Comparison of ENCODE assay signal across 16 cellular contexts in the genomic region with DNA sequence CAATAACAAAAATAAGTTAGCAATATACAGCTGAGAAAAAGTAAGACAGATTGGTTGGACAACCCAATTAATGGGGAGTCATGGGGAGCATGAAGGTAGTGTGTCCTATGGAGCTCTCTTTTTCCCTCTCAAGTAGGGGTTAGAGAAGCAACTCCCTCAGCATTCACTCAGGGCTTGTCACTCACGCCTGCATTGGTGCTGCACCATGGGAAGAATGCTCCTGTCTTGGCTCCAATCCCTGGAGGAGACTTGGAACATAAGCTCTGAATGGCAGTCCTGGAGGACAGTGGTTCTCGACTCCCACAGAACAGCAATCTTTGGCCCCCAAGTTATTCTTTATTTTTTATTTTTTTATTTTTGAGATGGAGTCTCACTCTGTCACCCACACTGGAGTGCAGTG.
DNase-seq lines count a peak whose midpoint lies in the region; ATAC-seq and TF ChIP-seq lines count a peak whose summit lies in the region.
"Had no signal": no experiment of that assay in that cellular context is flagged by ENCODE, and none has a peak within 500 bp of the region (broad histone marks: within the 10 kb centered on the region; RNA-seq: fewer than 3 reads in every experiment).

No MANE protein-coding gene starts in this region.

- H2AFZ ChIP-seq in KMS-11 (ENCODE audit: low read depth): peak overlapping the region; percentile 79; the same call in 1 of the 2 replicates

- H3K9me3 Mint-ChIP-seq in CD4-positive, alpha-beta memory T cell: no peaks in the 10 kb centered on the region

- no peaks in the 10 kb centered on the region for H4K20me1 ChIP-seq in BLaER1
- no peaks in the 10 kb centered on the region for H4K20me1 ChIP-seq in BLaER1 treated with 17β-estradiol and CSF1 and Interleukin-3, amounts not matched to agents 10 nM and 100 nM
- no peaks in the 10 kb centered on the region for H4K20me1 ChIP-seq in KMS-11 (ENCODE audit: insufficient read depth)

- H3K36me3 ChIP-seq in BLaER1 (no peaks in the 10 kb centered on the region), KMS-11 (ENCODE audit: insufficient read depth) (no peaks in the 10 kb centered on the region), psoas muscle (ENCODE audit: insufficient read depth in 1 of 2, low read depth in 1 of 2) (no peaks in the 10 kb centered on the region)
- H3K36me3 ChIP-seq in BLaER1 treated with 17β-estradiol and CSF1 and Interleukin-3, amounts not matched to agents 10 nM and 100 nM: no peaks in the 10 kb centered on the region
- H3K36me3 ChIP-seq in CD4-positive, alpha-beta memory T cell (ENCODE audit: insufficient read depth, low read length): no peaks in the 10 kb centered on the region

- no peak overlapping the region for H3K4me3 ChIP-seq in BLaER1
- no peak overlapping the region for H3K4me3 ChIP-seq in BLaER1 treated with 17β-estradiol and CSF1 and Interleukin-3, amounts not matched to agents 10 nM and 100 nM
- H3K4me3 ChIP-seq in KMS-11 (IDR thresholded peaks at IDR 0.05; ENCODE audit: insufficient read depth, low read depth, low read length): no peak overlapping the region
- no peak overlapping the region for H3K4me3 ChIP-seq in psoas muscle
- no peak overlapping the region for H3K4me3 ChIP-seq in CD4-positive, alpha-beta memory T cell (ENCODE audit: low read length in 2 of 2)

- H3K27me3 Mint-ChIP-seq in CD4-positive, alpha-beta memory T cell: no peaks in the 10 kb centered on the region

- intact Hi-C loops in left ventricle myocardium superior (cut with micrococcal nuclease) (no loop called here), psoas muscle (cut with DNase I) (no loop called here)
- intact Hi-C loops in CD4-positive, alpha-beta memory T cell (cut with micrococcal nuclease): no loop called here

- H3K79me2 ChIP-seq in KMS-11 (ENCODE audit: insufficient read depth, low read depth): no peaks in the 10 kb centered on the region

- DNase-seq in left ventricle myocardium superior (no peak), NCI-H2081 treated with DMSO at 0.1 percent for 48 hours (lab: John Stamatoyannopoulos, UW) (no peak), psoas muscle (no peak), RWPE1 (ENCODE audit: low spot score) (no peak)
- DNase-seq in CD4-positive, alpha-beta memory T cell: no peak
- DNase-seq: Kasumi-1, NCI-H1694, NCI-H446, NCI-H526, PC-3, SIG-M5, SK-N-SH had no signal

- POLR2A ChIA-PET in RWPE1 (lab: Yijun Ruan, JAX; ENCODE audit: low non-redundant PET): no interaction called here
- POLR2A ChIA-PET in CD4-positive, alpha-beta memory T cell (lab: Charles Lee; ENCODE audit: partially characterized antibody): no interaction called here

- CTCF ChIA-PET in RWPE1 (lab: Yijun Ruan, JAX): no interaction called here
- CTCF ChIA-PET in CD4-positive, alpha-beta memory T cell (lab: Charles Lee; ENCODE audit: partially characterized antibody): no interaction called here

- TF ChIP-seq CTCF in KMS-11 (conservative IDR thresholded peaks at IDR 0.05; ENCODE audit: low read depth, low read length): no peak
- TF ChIP-seq CTCF in psoas muscle (IDR thresholded peaks at IDR 0.05): no peak
- TF ChIP-seq CTCF in RWPE1 (conservative IDR thresholded peaks at IDR 0.05; ENCODE audit: low read depth): no peak

- H3K4me3 Mint-ChIP-seq in CD4-positive, alpha-beta memory T cell: no peak overlapping the region

- H3K9me3 ChIP-seq in BLaER1 (no peaks in the 10 kb centered on the region), psoas muscle (no peaks in the 10 kb centered on the region)
- H3K9me3 ChIP-seq in BLaER1 treated with 17β-estradiol and CSF1 and Interleukin-3, amounts not matched to agents 10 nM and 100 nM (replicated peaks in 1 of 11): peaks cover 0 to 2% (median 0%) of the 10 kb centered on the region in 11 experiments; a peak in 1 of 22 replicates
- H3K9me3 ChIP-seq in CD4-positive, alpha-beta memory T cell (ENCODE audit: control insufficient read depth in 1 of 2, low read length in 2 of 2): no peaks in the 10 kb centered on the region
- H3K9me3 ChIP-seq: SK-N-SH had no signal

- no peak overlapping the region for H3K27ac Mint-ChIP-seq in CD4-positive, alpha-beta memory T cell

- H3K27me3 ChIP-seq in BLaER1: no peaks in the 10 kb centered on the region
- no peaks in the 10 kb centered on the region for H3K27me3 ChIP-seq in BLaER1 treated with 17β-estradiol and CSF1 and Interleukin-3, amounts not matched to agents 10 nM and 100 nM
- H3K27me3 ChIP-seq in KMS-11 (ENCODE audit: insufficient read depth, low read depth): no peaks in the 10 kb centered on the region
- H3K27me3 ChIP-seq in psoas muscle (ENCODE audit: insufficient read depth in 3 of 3, low read length in 2 of 3): no peaks in the 10 kb centered on the region
- no peaks in the 10 kb centered on the region for H3K27me3 ChIP-seq in CD4-positive, alpha-beta memory T cell (ENCODE audit: insufficient read depth, low read length)

- peaks cover 15 to 27% (median 17%) of the 10 kb centered on the region in 4 donors for H3K4me1 Mint-ChIP-seq in CD4-positive, alpha-beta memory T cell

- H3K36me3 Mint-ChIP-seq in CD4-positive, alpha-beta memory T cell: no peaks in the 10 kb centered on the region

- H3K9ac ChIP-seq in BLaER1 (no peak overlapping the region), KMS-11 (no peak overlapping the region)
- H3K9ac ChIP-seq in BLaER1 treated with 17β-estradiol and CSF1 and Interleukin-3, amounts not matched to agents 10 nM and 100 nM: peak overlapping the region in 4 of 11 experiments; percentile 67 to 72 (median 72); a peak in 8 of 22 replicates
- H3K9ac ChIP-seq: SK-N-SH had no signal

- WGBS in psoas muscle, 3 donors: 83 to 100% (median 85%) methylated on average over 2 of the region's 2 CpGs

- H3K27ac ChIP-seq in BLaER1 (peak overlapping the region; percentile 80), KMS-11 (no peak overlapping the region), psoas muscle (no peak overlapping the region), RWPE1 (no peak overlapping the region)
- peak overlapping the region in 8 of 11 experiments; percentile 38 to 88 (median 78); a peak in 16 of 22 replicates for H3K27ac ChIP-seq in BLaER1 treated with 17β-estradiol and CSF1 and Interleukin-3, amounts not matched to agents 10 nM and 100 nM
- H3K27ac ChIP-seq in CD4-positive, alpha-beta memory T cell (ENCODE audit: low read depth, low read length): no peak overlapping the region
- H3K27ac ChIP-seq: C4-2B had no signal

- H3K4me2 ChIP-seq in BLaER1 (peak overlapping the region; percentile 76), KMS-11 (peak overlapping the region; percentile 78; the same call in 1 of the 2 replicates)
- H3K4me2 ChIP-seq in BLaER1 treated with 17β-estradiol and CSF1 and Interleukin-3, amounts not matched to agents 10 nM and 100 nM: peak overlapping the region; percentile 59 to 85 (median 77); a peak in 21 of 22 replicates
- H3K4me2 ChIP-seq: SK-N-SH had no signal

- ATAC-seq in left ventricle myocardium superior (peak; percentile 48), psoas muscle (no peak)
- ATAC-seq: PC-3 had no signal

- H3K4me1 ChIP-seq in BLaER1 (peaks cover 98% of the 10 kb centered on the region), KMS-11 (ENCODE audit: low read depth, poor library complexity, severe bottlenecking) (peaks cover 48% of the 10 kb centered on the region), psoas muscle (no peaks in the 10 kb centered on the region)
- peaks cover 33 to 99% (median 92%) of the 10 kb centered on the region in 10 experiments for H3K4me1 ChIP-seq in BLaER1 treated with 17β-estradiol and CSF1 and Interleukin-3, amounts not matched to agents 10 nM and 100 nM
- H3K4me1 ChIP-seq in CD4-positive, alpha-beta memory T cell (ENCODE audit: insufficient read depth, low read length): peaks cover 9% of the 10 kb centered on the region

Comparison
In these comparisons a context has a peak if more than half of its experiments do, and no peak if none do; other contexts are left out.
1. H3K27ac ChIP-seq: peak in BLaER1 (single experiment) and BLaER1 treated with 17β-estradiol and CSF1 and Interleukin-3, amounts not matched to agents 10 nM and 100 nM (8 of 11); none in KMS-11 (single experiment), psoas muscle (single experiment), RWPE1 (single experiment) and CD4-positive, alpha-beta memory T cell (single experiment).
2. Peak in every context shown above with its lines, with median percentiles within 50 percentile points of each other: H3K4me2 ChIP-seq.